Comparison of ENCODE assay signal across 1 cellular context in genomic region chr5:75611324-75612210, GRCh38.
TF ChIP-seq lines count a peak whose summit lies in the region.

Gene ANKDD1B (plus strand): TSS chr5:75611453. CDS start chr5:75611635, 182 bp downstream.

TF ChIP-seq in HepG2, 621 proteins besides CTCF, POLR2A, EP300 and RAD21 (continued from another document and continues in another):
- TF ChIP-seq, protein P1, sequence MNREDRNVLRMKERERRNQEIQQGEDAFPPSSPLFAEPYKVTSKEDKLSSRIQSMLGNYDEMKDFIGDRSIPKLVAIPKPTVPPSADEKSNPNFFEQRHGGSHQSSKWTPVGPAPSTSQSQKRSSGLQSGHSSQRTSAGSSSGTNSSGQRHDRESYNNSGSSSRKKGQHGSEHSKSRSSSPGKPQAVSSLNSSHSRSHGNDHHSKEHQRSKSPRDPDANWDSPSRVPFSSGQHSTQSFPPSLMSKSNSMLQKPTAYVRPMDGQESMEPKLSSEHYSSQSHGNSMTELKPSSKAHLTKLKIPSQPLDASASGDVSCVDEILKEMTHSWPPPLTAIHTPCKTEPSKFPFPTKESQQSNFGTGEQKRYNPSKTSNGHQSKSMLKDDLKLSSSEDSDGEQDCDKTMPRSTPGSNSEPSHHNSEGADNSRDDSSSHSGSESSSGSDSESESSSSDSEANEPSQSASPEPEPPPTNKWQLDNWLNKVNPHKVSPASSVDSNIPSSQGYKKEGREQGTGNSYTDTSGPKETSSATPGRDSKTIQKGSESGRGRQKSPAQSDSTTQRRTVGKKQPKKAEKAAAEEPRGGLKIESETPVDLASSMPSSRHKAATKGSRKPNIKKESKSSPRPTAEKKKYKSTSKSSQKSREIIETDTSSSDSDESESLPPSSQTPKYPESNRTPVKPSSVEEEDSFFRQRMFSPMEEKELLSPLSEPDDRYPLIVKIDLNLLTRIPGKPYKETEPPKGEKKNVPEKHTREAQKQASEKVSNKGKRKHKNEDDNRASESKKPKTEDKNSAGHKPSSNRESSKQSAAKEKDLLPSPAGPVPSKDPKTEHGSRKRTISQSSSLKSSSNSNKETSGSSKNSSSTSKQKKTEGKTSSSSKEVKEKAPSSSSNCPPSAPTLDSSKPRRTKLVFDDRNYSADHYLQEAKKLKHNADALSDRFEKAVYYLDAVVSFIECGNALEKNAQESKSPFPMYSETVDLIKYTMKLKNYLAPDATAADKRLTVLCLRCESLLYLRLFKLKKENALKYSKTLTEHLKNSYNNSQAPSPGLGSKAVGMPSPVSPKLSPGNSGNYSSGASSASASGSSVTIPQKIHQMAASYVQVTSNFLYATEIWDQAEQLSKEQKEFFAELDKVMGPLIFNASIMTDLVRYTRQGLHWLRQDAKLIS (CRISPR knock-in tag; IDR thresholded peaks at IDR 0.05), result no peak
- TF ChIP-seq DNMT3B (CRISPR knock-in tag; conservative IDR thresholded peaks at IDR 0.05) (no peak), ZFP90 (CRISPR knock-in tag; IDR thresholded peaks at IDR 0.05; ENCODE audit: borderline replicate concordance) (no peak; the same call in 1 of the 2 replicates), ELF1 (CRISPR knock-in tag; IDR thresholded peaks at IDR 0.05) (no peak), RARG (CRISPR knock-in tag; IDR thresholded peaks at IDR 0.05; ENCODE audit: low read depth) (no peak), ZFY (CRISPR knock-in tag; IDR thresholded peaks at IDR 0.05) (peak; percentile 67), TMF1 (CRISPR knock-in tag; IDR thresholded peaks at IDR 0.05; ENCODE audit: low read depth) (no peak; the same call in 1 of the 2 replicates), SALL2 (CRISPR knock-in tag; IDR thresholded peaks at IDR 0.05) (0 out of 2 replicates have a peak, but pooled peaks have one; percentile 52), CBX5 (CRISPR knock-in tag; IDR thresholded peaks at IDR 0.05; ENCODE audit: borderline replicate concordance) (no peak), ELF3 (CRISPR knock-in tag; IDR thresholded peaks at IDR 0.05) (no peak), ZBTB8A (CRISPR knock-in tag; IDR thresholded peaks at IDR 0.05; ENCODE audit: borderline replicate concordance, low read depth) (no peak), KDM6A (CRISPR knock-in tag; IDR thresholded peaks at IDR 0.05; ENCODE audit: low read depth) (no peak), DMAP1 (CRISPR knock-in tag; IDR thresholded peaks at IDR 0.05) (no peak), MBD4 (IDR thresholded peaks at IDR 0.05; ENCODE audit: borderline replicate concordance, low read length) (no peak), YEATS4 (CRISPR knock-in tag; IDR thresholded peaks at IDR 0.05; ENCODE audit: borderline replicate concordance) (0 out of 2 replicates have a peak, but pooled peaks have one; percentile 40), PREB (CRISPR knock-in tag; IDR thresholded peaks at IDR 0.05) (no peak), PPARG (CRISPR knock-in tag; conservative IDR thresholded peaks at IDR 0.05) (0 out of 2 replicates have a peak, but pooled peaks have one; percentile 6), BORCS8-MEF2B (CRISPR knock-in tag; IDR thresholded peaks at IDR 0.05) (no peak), RBFOX2 (IDR thresholded peaks at IDR 0.05; ENCODE audit: low read depth, low read length) (peak; percentile 66), ZNF652 (CRISPR knock-in tag; IDR thresholded peaks at IDR 0.05; ENCODE audit: borderline replicate concordance, low read depth) (no peak), ZFX (CRISPR knock-in tag; IDR thresholded peaks at IDR 0.05; ENCODE audit: low read depth) (peak; percentile 59), REST (IDR thresholded peaks at IDR 0.05; ENCODE audit: borderline replicate concordance in 1 of 2, low read depth in 1 of 2, low read length in 2 of 2) (no peak)
- TF ChIP-seq, protein P2, sequence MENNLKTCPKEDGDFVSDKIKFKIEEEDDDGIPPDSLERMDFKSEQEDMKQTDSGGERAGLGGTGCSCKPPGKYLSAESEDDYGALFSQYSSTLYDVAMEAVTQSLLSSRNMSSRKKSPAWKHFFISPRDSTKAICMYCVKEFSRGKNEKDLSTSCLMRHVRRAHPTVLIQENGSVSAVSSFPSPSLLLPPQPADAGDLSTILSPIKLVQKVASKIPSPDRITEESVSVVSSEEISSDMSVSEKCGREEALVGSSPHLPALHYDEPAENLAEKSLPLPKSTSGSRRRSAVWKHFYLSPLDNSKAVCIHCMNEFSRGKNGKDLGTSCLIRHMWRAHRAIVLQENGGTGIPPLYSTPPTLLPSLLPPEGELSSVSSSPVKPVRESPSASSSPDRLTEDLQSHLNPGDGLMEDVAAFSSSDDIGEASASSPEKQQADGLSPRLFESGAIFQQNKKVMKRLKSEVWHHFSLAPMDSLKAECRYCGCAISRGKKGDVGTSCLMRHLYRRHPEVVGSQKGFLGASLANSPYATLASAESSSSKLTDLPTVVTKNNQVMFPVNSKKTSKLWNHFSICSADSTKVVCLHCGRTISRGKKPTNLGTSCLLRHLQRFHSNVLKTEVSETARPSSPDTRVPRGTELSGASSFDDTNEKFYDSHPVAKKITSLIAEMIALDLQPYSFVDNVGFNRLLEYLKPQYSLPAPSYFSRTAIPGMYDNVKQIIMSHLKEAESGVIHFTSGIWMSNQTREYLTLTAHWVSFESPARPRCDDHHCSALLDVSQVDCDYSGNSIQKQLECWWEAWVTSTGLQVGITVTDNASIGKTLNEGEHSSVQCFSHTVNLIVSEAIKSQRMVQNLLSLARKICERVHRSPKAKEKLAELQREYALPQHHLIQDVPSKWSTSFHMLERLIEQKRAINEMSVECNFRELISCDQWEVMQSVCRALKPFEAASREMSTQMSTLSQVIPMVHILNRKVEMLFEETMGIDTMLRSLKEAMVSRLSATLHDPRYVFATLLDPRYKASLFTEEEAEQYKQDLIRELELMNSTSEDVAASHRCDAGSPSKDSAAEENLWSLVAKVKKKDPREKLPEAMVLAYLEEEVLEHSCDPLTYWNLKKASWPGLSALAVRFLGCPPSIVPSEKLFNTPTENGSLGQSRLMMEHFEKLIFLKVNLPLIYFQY (CRISPR knock-in tag; IDR thresholded peaks at IDR 0.05; ENCODE audit: borderline replicate concordance), result no peak
- TF ChIP-seq, protein P3, sequence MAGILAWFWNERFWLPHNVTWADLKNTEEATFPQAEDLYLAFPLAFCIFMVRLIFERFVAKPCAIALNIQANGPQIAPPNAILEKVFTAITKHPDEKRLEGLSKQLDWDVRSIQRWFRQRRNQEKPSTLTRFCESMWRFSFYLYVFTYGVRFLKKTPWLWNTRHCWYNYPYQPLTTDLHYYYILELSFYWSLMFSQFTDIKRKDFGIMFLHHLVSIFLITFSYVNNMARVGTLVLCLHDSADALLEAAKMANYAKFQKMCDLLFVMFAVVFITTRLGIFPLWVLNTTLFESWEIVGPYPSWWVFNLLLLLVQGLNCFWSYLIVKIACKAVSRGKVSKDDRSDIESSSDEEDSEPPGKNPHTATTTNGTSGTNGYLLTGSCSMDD (CRISPR knock-in tag; IDR thresholded peaks at IDR 0.05), result no peak
- TF ChIP-seq, protein P4, sequence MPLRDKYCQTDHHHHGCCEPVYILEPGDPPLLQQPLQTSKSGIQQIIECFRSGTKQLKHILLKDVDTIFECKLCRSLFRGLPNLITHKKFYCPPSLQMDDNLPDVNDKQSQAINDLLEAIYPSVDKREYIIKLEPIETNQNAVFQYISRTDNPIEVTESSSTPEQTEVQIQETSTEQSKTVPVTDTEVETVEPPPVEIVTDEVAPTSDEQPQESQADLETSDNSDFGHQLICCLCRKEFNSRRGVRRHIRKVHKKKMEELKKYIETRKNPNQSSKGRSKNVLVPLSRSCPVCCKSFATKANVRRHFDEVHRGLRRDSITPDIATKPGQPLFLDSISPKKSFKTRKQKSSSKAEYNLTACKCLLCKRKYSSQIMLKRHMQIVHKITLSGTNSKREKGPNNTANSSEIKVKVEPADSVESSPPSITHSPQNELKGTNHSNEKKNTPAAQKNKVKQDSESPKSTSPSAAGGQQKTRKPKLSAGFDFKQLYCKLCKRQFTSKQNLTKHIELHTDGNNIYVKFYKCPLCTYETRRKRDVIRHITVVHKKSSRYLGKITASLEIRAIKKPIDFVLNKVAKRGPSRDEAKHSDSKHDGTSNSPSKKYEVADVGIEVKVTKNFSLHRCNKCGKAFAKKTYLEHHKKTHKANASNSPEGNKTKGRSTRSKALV (CRISPR knock-in tag; IDR thresholded peaks at IDR 0.05), result no peak
- TF ChIP-seq, protein P5, sequence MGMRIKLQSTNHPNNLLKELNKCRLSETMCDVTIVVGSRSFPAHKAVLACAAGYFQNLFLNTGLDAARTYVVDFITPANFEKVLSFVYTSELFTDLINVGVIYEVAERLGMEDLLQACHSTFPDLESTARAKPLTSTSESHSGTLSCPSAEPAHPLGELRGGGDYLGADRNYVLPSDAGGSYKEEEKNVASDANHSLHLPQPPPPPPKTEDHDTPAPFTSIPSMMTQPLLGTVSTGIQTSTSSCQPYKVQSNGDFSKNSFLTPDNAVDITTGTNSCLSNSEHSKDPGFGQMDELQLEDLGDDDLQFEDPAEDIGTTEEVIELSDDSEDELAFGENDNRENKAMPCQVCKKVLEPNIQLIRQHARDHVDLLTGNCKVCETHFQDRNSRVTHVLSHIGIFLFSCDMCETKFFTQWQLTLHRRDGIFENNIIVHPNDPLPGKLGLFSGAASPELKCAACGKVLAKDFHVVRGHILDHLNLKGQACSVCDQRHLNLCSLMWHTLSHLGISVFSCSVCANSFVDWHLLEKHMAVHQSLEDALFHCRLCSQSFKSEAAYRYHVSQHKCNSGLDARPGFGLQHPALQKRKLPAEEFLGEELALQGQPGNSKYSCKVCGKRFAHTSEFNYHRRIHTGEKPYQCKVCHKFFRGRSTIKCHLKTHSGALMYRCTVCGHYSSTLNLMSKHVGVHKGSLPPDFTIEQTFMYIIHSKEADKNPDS (CRISPR knock-in tag; IDR thresholded peaks at IDR 0.05), result no peak
- TF ChIP-seq, protein P6, sequence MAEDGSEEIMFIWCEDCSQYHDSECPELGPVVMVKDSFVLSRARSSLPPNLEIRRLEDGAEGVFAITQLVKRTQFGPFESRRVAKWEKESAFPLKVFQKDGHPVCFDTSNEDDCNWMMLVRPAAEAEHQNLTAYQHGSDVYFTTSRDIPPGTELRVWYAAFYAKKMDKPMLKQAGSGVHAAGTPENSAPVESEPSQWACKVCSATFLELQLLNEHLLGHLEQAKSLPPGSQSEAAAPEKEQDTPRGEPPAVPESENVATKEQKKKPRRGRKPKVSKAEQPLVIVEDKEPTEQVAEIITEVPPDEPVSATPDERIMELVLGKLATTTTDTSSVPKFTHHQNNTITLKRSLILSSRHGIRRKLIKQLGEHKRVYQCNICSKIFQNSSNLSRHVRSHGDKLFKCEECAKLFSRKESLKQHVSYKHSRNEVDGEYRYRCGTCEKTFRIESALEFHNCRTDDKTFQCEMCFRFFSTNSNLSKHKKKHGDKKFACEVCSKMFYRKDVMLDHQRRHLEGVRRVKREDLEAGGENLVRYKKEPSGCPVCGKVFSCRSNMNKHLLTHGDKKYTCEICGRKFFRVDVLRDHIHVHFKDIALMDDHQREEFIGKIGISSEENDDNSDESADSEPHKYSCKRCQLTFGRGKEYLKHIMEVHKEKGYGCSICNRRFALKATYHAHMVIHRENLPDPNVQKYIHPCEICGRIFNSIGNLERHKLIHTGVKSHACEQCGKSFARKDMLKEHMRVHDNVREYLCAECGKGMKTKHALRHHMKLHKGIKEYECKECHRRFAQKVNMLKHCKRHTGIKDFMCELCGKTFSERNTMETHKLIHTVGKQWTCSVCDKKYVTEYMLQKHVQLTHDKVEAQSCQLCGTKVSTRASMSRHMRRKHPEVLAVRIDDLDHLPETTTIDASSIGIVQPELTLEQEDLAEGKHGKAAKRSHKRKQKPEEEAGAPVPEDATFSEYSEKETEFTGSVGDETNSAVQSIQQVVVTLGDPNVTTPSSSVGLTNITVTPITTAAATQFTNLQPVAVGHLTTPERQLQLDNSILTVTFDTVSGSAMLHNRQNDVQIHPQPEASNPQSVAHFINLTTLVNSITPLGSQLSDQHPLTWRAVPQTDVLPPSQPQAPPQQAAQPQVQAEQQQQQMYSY (CRISPR knock-in tag; IDR thresholded peaks at IDR 0.05), result no peak
- TF ChIP-seq, protein P7, sequence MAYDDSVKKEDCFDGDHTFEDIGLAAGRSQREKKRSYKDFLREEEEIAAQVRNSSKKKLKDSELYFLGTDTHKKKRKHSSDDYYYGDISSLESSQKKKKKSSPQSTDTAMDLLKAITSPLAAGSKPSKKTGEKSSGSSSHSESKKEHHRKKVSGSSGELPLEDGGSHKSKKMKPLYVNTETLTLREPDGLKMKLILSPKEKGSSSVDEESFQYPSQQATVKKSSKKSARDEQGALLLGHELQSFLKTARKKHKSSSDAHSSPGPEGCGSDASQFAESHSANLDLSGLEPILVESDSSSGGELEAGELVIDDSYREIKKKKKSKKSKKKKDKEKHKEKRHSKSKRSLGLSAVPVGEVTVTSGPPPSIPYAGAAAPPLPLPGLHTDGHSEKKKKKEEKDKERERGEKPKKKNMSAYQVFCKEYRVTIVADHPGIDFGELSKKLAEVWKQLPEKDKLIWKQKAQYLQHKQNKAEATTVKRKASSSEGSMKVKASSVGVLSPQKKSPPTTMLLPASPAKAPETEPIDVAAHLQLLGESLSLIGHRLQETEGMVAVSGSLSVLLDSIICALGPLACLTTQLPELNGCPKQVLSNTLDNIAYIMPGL (CRISPR knock-in tag; IDR thresholded peaks at IDR 0.05; ENCODE audit: borderline replicate concordance in 1 of 2, low read depth in 1 of 2), result peak in 1 of 2 experiments; percentile 51; a peak in 1 of 4 replicates
